Comparison of ENCODE assay signal across 18 cellular contexts in the genomic region with DNA sequence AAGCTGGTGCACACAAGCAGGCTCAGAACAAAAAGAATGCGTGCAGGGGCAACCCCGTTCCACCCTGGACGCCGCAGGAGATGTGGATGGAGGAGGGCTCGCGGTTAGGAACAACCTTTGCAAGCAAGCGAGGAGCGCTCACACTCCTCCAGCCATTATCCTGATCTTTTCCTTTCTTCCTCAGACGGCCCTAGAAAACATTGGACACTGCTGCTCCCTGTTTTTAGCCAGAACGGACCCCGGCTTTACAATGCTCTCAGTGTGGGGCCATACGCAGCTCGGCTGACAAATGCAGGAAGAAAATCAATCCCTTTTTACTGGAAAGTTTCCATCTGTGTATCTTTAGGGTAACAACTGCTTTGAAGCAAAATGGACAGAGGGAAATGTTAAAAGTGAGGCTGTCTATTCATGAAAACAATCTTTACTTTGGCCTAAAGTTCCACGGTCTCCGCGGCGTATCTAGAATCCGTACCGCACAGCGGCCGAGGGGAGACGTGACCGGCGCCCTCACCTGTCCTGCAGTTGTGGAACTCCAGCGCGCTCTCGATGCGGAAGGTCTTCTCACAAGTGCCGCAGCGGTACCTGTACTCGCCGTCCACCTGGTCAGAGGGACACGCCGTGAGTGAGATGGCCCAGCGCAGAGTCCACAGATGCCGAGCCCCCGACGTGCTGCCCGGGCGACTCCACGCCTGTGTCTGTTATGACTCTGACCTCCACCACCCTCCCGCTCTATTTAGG.
"Had no signal": no experiment of that assay in that cellular context is flagged by ENCODE, and none has a peak within 500 bp of the region (broad histone marks: within the 10 kb centered on the region; RNA-seq: fewer than 3 reads in every experiment).

No MANE protein-coding gene starts in this region.

- H3K9me3 Mint-ChIP-seq: activated CD4-positive, alpha-beta T cell treated with anti-CD3 and anti-CD28 coated beads, Interleukin-2, amount 10 ng/mL, durations not matched to agents 7 days and 5 days; activated naive CD4-positive, alpha-beta T cell treated with anti-CD3 and anti-CD28 coated beads for 36 hours; naive B cell; stimulated activated effector memory CD8-positive, alpha-beta T cell treated with anti-CD3 and anti-CD28 coated beads, Interleukin-12 subunit alpha, Interleukin-12 subunit beta, amount 100 ng/mL, for 72 hours; T-helper 2 cell treated with Interferon-gamma antibody and Interleukin-4, amounts not matched to agents 5 μg/mL and 100 μg/mL, for 36 hours had no signal

- H3K27me3 Mint-ChIP-seq: activated CD4-positive, alpha-beta T cell treated with anti-CD3 and anti-CD28 coated beads, Interleukin-2, amount 10 ng/mL, durations not matched to agents 7 days and 5 days; naive B cell had no signal

- H3K4me3 Mint-ChIP-seq: activated CD4-positive, alpha-beta T cell treated with anti-CD3 and anti-CD28 coated beads, Interleukin-2, amount 10 ng/mL, durations not matched to agents 7 days and 5 days; activated naive CD4-positive, alpha-beta T cell treated with anti-CD3 and anti-CD28 coated beads for 36 hours; endodermal cell; stimulated activated effector memory CD8-positive, alpha-beta T cell treated with anti-CD3 and anti-CD28 coated beads, Interleukin-12 subunit alpha, Interleukin-12 subunit beta, amount 100 ng/mL, for 72 hours; T-helper 2 cell treated with Interferon-gamma antibody and Interleukin-4, amounts not matched to agents 5 μg/mL and 100 μg/mL, for 36 hours had no signal

- ATAC-seq: gastrocnemius medialis; heart right ventricle; pancreas; stimulated activated effector memory CD8-positive, alpha-beta T cell treated with anti-CD3 and anti-CD28 coated beads, Interleukin-12 subunit alpha, Interleukin-12 subunit beta, amount 100 ng/mL, for 72 hours had no signal

- H3K9me3 ChIP-seq: gastrocnemius medialis, heart right ventricle, pancreas, thyroid gland had no signal

- H3K4me1 ChIP-seq: gastrocnemius medialis, heart right ventricle, pancreas, thyroid gland had no signal

- H3K4me3 ChIP-seq: gastrocnemius medialis, heart right ventricle, lung, pancreas, thyroid gland had no signal

- H3K4me1 Mint-ChIP-seq: stimulated activated effector memory CD8-positive, alpha-beta T cell treated with anti-CD3 and anti-CD28 coated beads, Interleukin-12 subunit alpha, Interleukin-12 subunit beta, amount 100 ng/mL, for 72 hours had no signal

- H3K27ac Mint-ChIP-seq: activated CD4-positive, alpha-beta T cell treated with anti-CD3 and anti-CD28 coated beads, Interleukin-2, amount 10 ng/mL, durations not matched to agents 7 days and 5 days; activated naive CD4-positive, alpha-beta T cell treated with anti-CD3 and anti-CD28 coated beads for 36 hours; endodermal cell; stimulated activated effector memory CD8-positive, alpha-beta T cell treated with anti-CD3 and anti-CD28 coated beads, Interleukin-12 subunit alpha, Interleukin-12 subunit beta, amount 100 ng/mL, for 72 hours; T-helper 2 cell treated with Interferon-gamma antibody and Interleukin-4, amounts not matched to agents 5 μg/mL and 100 μg/mL, for 36 hours had no signal

- H3K27ac ChIP-seq: gastrocnemius medialis, heart right ventricle, pancreas, thyroid gland had no signal

- FAIRE-seq: astrocyte, bronchial epithelial cell, pancreas, urothelium cell line had no signal

- DNase-seq: activated CD4-positive, alpha-beta T cell treated with anti-CD3 and anti-CD28 coated beads, Interleukin-2, amount 10 ng/mL, durations not matched to agents 7 days and 5 days; activated CD4-positive, CD25-positive, alpha-beta regulatory T cell; activated CD8-positive, alpha-beta memory T cell treated with anti-CD3 and anti-CD28 coated beads for 24 hours; activated naive CD4-positive, alpha-beta T cell treated with anti-CD3 and anti-CD28 coated beads for 36 hours; endodermal cell; erythroblast; gastrocnemius medialis; heart right ventricle; naive B cell; stimulated activated CD4-positive, alpha-beta T cell treated with anti-CD3 and anti-CD28 coated beads, Interleukin-12 subunit alpha, Interleukin-12 subunit beta, amount 100 ng/mL, for 4 hours; thyroid gland had no signal

- H3K27me3 ChIP-seq: gastrocnemius medialis, heart right ventricle, pancreas, thyroid gland had no signal
